In the genomic region with DNA sequence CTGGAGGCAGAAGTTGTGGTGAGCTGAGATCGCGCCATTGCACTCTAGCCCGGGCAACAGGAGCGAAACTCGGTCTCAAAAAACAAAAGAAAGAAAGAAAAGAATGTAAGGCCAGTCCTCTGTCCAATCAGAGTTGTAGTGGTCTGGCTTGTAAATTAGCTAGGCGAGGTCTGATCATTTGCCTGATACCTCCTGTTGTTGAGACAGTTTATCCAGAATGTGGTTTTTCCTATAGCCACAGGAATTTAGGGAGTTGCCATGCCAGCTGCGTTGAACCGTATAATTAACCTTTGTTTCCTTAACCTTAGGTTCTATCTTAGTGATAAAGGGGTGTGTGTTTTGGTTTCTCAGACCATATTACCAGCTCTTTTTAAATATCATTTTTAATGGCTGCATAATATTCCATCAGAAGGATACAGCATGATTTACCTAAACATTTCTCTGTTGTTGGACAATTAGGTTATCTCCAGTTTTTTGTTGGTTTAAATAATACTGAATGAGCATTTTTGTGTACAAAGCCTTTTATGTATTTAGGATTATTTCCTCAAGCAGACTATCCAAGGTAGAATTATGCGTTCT, we compare ENCODE assay signal across 16 cellular contexts. TPM values are rescaled to one million over a fixed set of nuclear protein-coding genes. Genes with fewer than 3 reads are reported as not detected.
DNase-seq lines count a peak whose midpoint lies in the region; ATAC-seq and TF ChIP-seq lines count a peak whose summit lies in the region.
"Had no signal": no experiment of that assay in that cellular context is flagged by ENCODE, and none has a peak within 500 bp of the region (broad histone marks: within the 10 kb centered on the region; RNA-seq: fewer than 3 reads in every experiment).

No MANE protein-coding gene starts in this region.

- no peak overlapping the region for H3K27ac Mint-ChIP-seq in nephron progenitor cell

- no peak overlapping the region for H3K14ac ChIP-seq in trophoblast cell (ENCODE audit: low read length)

- no peak overlapping the region for H3K4ac ChIP-seq in trophoblast cell (ENCODE audit: low read depth, low read length)

- no peak overlapping the region for H2AK5ac ChIP-seq in trophoblast cell (ENCODE audit: low read length)

- H3K23ac ChIP-seq in trophoblast cell (ENCODE audit: low read length) = no peak overlapping the region

- no peak for TF ChIP-seq CTCF in nephron progenitor cell (IDR thresholded peaks at IDR 0.05)

- peaks cover 7% of the 10 kb centered on the region for H3K4me1 Mint-ChIP-seq in nephron progenitor cell

- H3K9me3 Mint-ChIP-seq in nephron progenitor cell = peaks cover 41% of the 10 kb centered on the region

- H3K27ac ChIP-seq in trophoblast cell (ENCODE audit: low read depth, low read length) = no peak overlapping the region
- H3K27ac ChIP-seq: 22Rv1, BLaER1 had no signal

- H4K8ac ChIP-seq in trophoblast cell (ENCODE audit: low read depth, low read length) = no peak overlapping the region

- H3K4me3 Mint-ChIP-seq in nephron progenitor cell = no peak overlapping the region
- H3K4me3 Mint-ChIP-seq: CD8-positive, alpha-beta memory T cell had no signal

- no peak overlapping the region for H3K4me3 ChIP-seq in trophoblast cell (ENCODE audit: low read depth, low read length)
- H3K4me3 ChIP-seq: BLaER1 had no signal

- H3K9me3 ChIP-seq in trophoblast cell (ENCODE audit: insufficient read depth, low read depth, low read length) = peaks cover 4% of the 10 kb centered on the region
- H3K9me3 ChIP-seq: Caco-2 had no signal

- H3K27me3 Mint-ChIP-seq in nephron progenitor cell (ENCODE audit: low read depth, poor library complexity) = peaks cover 23% of the 10 kb centered on the region
- H3K27me3 Mint-ChIP-seq: CD8-positive, alpha-beta memory T cell had no signal

- H3K79me2 ChIP-seq in trophoblast cell (ENCODE audit: control insufficient read depth, insufficient read depth, low read length, poor library complexity) = no peaks in the 10 kb centered on the region

- H3K36me3 ChIP-seq in trophoblast cell (ENCODE audit: control insufficient read depth in 1 of 2, insufficient read depth in 2 of 2, low read length in 2 of 2) = no peaks in the 10 kb centered on the region

- H4K91ac ChIP-seq in trophoblast cell (ENCODE audit: low read depth, low read length) = no peak overlapping the region

- H2AFZ ChIP-seq in trophoblast cell (ENCODE audit: insufficient read depth, low read length, poor library complexity) = no peak overlapping the region

- no peaks in the 10 kb centered on the region for H3K27me3 ChIP-seq in trophoblast cell (ENCODE audit: insufficient read depth, low read length)
- H3K27me3 ChIP-seq: BLaER1 had no signal

- DNase-seq in A172 (ENCODE audit: low spot score) (peak; percentile 19), LoVo (ENCODE audit: low spot score) (peak; percentile 32), amniotic epithelial cell (ENCODE audit: low read depth) (peak; percentile 48), trophoblast cell (peak; percentile 54 to 77), T-helper 9 cell (no peak), NCI-H2081 (lab: John Stamatoyannopoulos, UW) (no peak), nephron progenitor cell (no peak)
- DNase-seq: AML-193; Caco-2; CD8-positive, alpha-beta memory T cell; DMS53; GF-D8 had no signal

- no peak overlapping the region for H2BK12ac ChIP-seq in trophoblast cell (ENCODE audit: low read length)

- H3K4me2 ChIP-seq in trophoblast cell (ENCODE audit: low read length) = no peak overlapping the region
- H3K4me2 ChIP-seq: BLaER1 had no signal

- no peak overlapping the region for H3K9ac ChIP-seq in trophoblast cell (ENCODE audit: low read length)
- H3K9ac ChIP-seq: BLaER1 had no signal

- no CpG with 5 or more reads among the region's 9 CpGs for WGBS in trophoblast cell (ENCODE audit: extremely low coverage, insufficient coverage, insufficient read length)

- H3K4me1 ChIP-seq in trophoblast cell (ENCODE audit: control insufficient read depth in 1 of 2, insufficient read depth in 2 of 2, low read length in 2 of 2) = no peaks in the 10 kb centered on the region

- H3K79me1 ChIP-seq in trophoblast cell (ENCODE audit: low read length) = no peaks in the 10 kb centered on the region

- H4K12ac ChIP-seq in trophoblast cell (ENCODE audit: low read depth, low read length) = no peak overlapping the region

- H2BK120ac ChIP-seq in trophoblast cell (ENCODE audit: insufficient read depth, low read length, poor library complexity) = no peak overlapping the region

- ATAC-seq in GM19467 (IDR thresholded peaks at IDR 0.05; ENCODE audit: unreplicated experiment) = no peak
- ATAC-seq: HCT116 had no signal

- no peak overlapping the region for H3K18ac ChIP-seq in trophoblast cell (ENCODE audit: low read length)

- H2BK5ac ChIP-seq in trophoblast cell (ENCODE audit: low read depth, low read length, poor library complexity) = no peak overlapping the region

- H3K36me3 Mint-ChIP-seq in nephron progenitor cell (ENCODE audit: low read depth) = no peaks in the 10 kb centered on the region

RNA-seq across cellular contexts. Expression of a gene that starts 11.7 kb away (rescaled TPM):
- 6.0 and 7.2 TPM in 2 replicates for total RNA-seq in A172 (2014; rRNA removed; shearing (Covaris generic))
- 72.3 and 76.8 TPM in 2 replicates for polyA plus RNA-seq in trophoblast cell (2013)

RNA-seq across cellular contexts. Expression of a gene that starts 33.0 kb away (rescaled TPM):
- total RNA-seq in A172 (2014; rRNA removed; shearing (Covaris generic)) = not detected in 2 replicates
- 2.9 TPM in 2 replicates for polyA plus RNA-seq in trophoblast cell (2013)

Comparison
In these comparisons a context has a peak if more than half of its experiments do, and no peak if none do; other contexts are left out.
1. DNase-seq: peak in A172 (single experiment), LoVo (single experiment), amniotic epithelial cell (single experiment) and trophoblast cell (2 of 2); none in T-helper 9 cell (single experiment), NCI-H2081 (0 of 2) and nephron progenitor cell (single experiment).